ENCODE assay signal across 9 cellular contexts in genomic region chr19:52535831-52536800, GRCh38. TPM values are rescaled to one million over a fixed set of nuclear protein-coding genes. Genes with fewer than 3 reads are reported as not detected.
DNase-seq lines count a peak whose midpoint lies in the region; ATAC-seq, FAIRE-seq and TF ChIP-seq lines count a peak whose summit lies in the region.
"Had no signal": no experiment of that assay in that cellular context is flagged by ENCODE, and none has a peak within 500 bp of the region (broad histone marks: within the 10 kb centered on the region; RNA-seq: fewer than 3 reads in every experiment).

No MANE protein-coding gene starts in this region.

- H3K36me3 ChIP-seq in WERI-Rb-1 (peaks cover 5% of the 10 kb centered on the region), small intestine (ENCODE audit: control insufficient read depth in 2 of 2, insufficient read depth in 2 of 2, low read length in 2 of 2) (peaks cover 0 to 17% of the 10 kb centered on the region in 2 donors), PC-9 (ENCODE audit: low read depth) (peaks cover 38% of the 10 kb centered on the region)

- no peaks in the 10 kb centered on the region for H3F3A ChIP-seq in PC-9 (ENCODE audit: insufficient read depth, low read depth)

- CTCF ChIA-PET in PC-9 (lab: Charles Lee) = no interaction called here

- no peaks in the 10 kb centered on the region for H3K27me3 ChIP-seq in WERI-Rb-1 (ENCODE audit: insufficient read depth, low read depth, severe bottlenecking)
- no peaks in the 10 kb centered on the region for H3K27me3 ChIP-seq in small intestine (ENCODE audit: control insufficient read depth in 2 of 2, insufficient read depth in 2 of 2, low read length in 2 of 2)
- H3K27me3 ChIP-seq in PC-9 (ENCODE audit: insufficient read depth, low read depth) = no peaks in the 10 kb centered on the region

- H3K4me2 ChIP-seq in PC-9 = no peak overlapping the region

- DNase-seq in WERI-Rb-1 (peak; percentile 93), brain pericyte (ENCODE audit: low read depth, low spot score) (peak; percentile 3), iPS-NIHi11 (ENCODE audit: low spot score) (peak; percentile 76), small intestine (peak; percentile 49), PC-9 (no peak), NCI-H345 treated with DMSO at 0.1 percent for 48 hours (lab: John Stamatoyannopoulos, UW; ENCODE audit: unreplicated experiment) (no peak)

- ATAC-seq in GM18517 (IDR thresholded peaks at IDR 0.05; ENCODE audit: unreplicated experiment) (peak; percentile 70), HG03064 (IDR thresholded peaks at IDR 0.05; ENCODE audit: low read depth, unreplicated experiment) (peak; percentile 73)

- H4K20me1 ChIP-seq in PC-9 (ENCODE audit: insufficient read depth) = no peaks in the 10 kb centered on the region

- H3K27ac ChIP-seq in WERI-Rb-1 (peak overlapping the region; percentile 94), small intestine (ENCODE audit: low read depth in 1 of 2, low read length in 1 of 2) (peak overlapping the region; percentile 36 to 91), PC-9 (no peak overlapping the region)

- H3K4me1 ChIP-seq in small intestine (ENCODE audit: control insufficient read depth in 2 of 2, insufficient read depth in 1 of 2, low read depth in 1 of 2, low read length in 1 of 2) (no peaks in the 10 kb centered on the region), PC-9 (replicated peaks; ENCODE audit: insufficient read depth) (no peaks in the 10 kb centered on the region)

- H3K4me3 ChIP-seq in WERI-Rb-1 (ENCODE audit: low read depth, low read length) (peak overlapping the region; percentile 83), small intestine (ENCODE audit: low read depth in 1 of 2, low read length in 2 of 2) (peak overlapping the region; percentile 10 to 53), PC-9 (no peak overlapping the region)

- H2AFZ ChIP-seq in PC-9 = no peak overlapping the region

- no peak for TF ChIP-seq CTCF in WERI-Rb-1 (IDR thresholded peaks at IDR 0.05; ENCODE audit: low read depth, low read length)
- TF ChIP-seq CTCF in PC-9 (conservative IDR thresholded peaks at IDR 0.05) = no peak

- intact Hi-C loops in PC-9 (cut with micrococcal nuclease; ENCODE audit: unreplicated experiment) = no loop called here

- 23 to 72% (median 53%) methylated on average over 65 of the region's 65 CpGs for WGBS in small intestine, 3 donors

- no peak for FAIRE-seq in small intestine (lab: Jason Lieb, UNC)
- FAIRE-seq: islet of Langerhans had no signal

- no peaks in the 10 kb centered on the region; the same call in 1 of the 2 replicates for H3K79me2 ChIP-seq in PC-9 (ENCODE audit: low read depth)

- H3K9me3 ChIP-seq in WERI-Rb-1 (ENCODE audit: severe bottlenecking) (no peaks in the 10 kb centered on the region), small intestine (ENCODE audit: control insufficient read depth, low read depth) (peaks cover 1% of the 10 kb centered on the region), PC-9 (ENCODE audit: insufficient read depth, low read depth) (peaks cover 17% of the 10 kb centered on the region)

- H3K9me2 ChIP-seq in PC-9 (ENCODE audit: insufficient read depth) = no peaks in the 10 kb centered on the region

- BruUV-seq in PC-9 (replicated peaks; lab: Mats Ljungman, UMichigan) = no TSS peak

- POLR2A ChIA-PET in PC-9 (lab: Charles Lee; ENCODE audit: unreplicated experiment) = no interaction called here

RNA-seq across cellular contexts. Expression of gene ZNF808, which starts 8.6 kb away (rescaled TPM):
- 1 to 10 TPM; 1.1 to 4.1 (median 4.0) TPM for polyA plus RNA-seq in small intestine
- 24.1 and 26.6 TPM in 2 replicates for total RNA-seq in PC-9 (2021)

RNA-seq across cellular contexts. Expression of gene ZNF701, which starts 34.0 kb away (rescaled TPM):
- 1 to 10 TPM; 2.7 to 6.2 (median 4.7) TPM for polyA plus RNA-seq in small intestine
- 22.1 and 24.2 TPM in 2 replicates for total RNA-seq in PC-9 (2021)

Comparison
In these comparisons a context has a peak if more than half of its experiments do, and no peak if none do; other contexts are left out.
1. DNase-seq: peak in WERI-Rb-1 (single experiment), brain pericyte (single experiment), iPS-NIHi11 (single experiment) and small intestine (single experiment); none in PC-9 (0 of 2) and NCI-H345 treated with DMSO at 0.1 percent for 48 hours (single experiment).